ENCODE assay signal across 8 cellular contexts in the genomic region with DNA sequence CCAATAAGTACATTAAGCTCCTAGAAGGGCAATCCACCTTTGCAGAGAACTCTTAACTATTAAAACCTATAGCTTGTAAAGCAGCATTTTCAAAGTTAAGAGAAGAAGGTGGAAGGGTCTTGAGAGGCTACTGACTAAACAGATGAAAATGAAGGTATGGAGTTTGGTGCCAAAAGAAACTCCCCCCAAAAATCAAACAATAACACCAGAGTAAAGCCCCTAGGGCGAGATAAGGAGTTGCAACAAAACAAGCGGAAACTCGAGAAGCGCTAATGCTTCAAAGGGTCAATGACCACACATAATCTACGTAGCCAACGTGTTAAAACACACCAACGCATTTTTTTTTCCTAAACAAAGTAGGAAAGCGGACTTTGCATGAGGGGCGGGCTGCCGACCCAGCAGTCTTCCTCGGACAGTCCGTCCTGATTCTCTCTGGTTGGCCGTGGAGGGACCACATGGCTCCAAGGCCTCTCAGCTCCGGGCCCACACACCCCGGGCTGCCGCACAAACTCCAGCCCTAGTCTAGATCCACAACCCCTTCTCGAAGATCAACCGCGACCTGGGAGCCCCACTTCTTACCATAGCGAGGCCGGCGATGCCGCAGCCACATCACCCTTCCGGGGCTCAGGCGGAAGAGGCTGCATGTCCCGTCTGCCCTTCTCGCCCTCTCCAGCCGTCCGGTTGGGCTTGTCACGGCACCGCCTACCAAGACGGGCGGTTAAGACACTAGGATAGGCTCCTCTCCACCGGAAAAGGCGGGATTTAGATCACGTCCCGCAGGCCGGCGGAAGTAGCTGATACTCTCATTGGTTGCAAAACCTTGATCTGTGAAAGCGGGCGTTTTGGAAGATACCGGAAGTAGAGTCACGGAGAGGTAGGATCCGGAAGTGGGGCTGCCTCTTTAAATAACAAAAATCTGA. TPM values are rescaled to one million over a fixed set of nuclear protein-coding genes. Genes with fewer than 3 reads are reported as not detected.
DNase-seq lines count a peak whose midpoint lies in the region; ATAC-seq, FAIRE-seq and TF ChIP-seq lines count a peak whose summit lies in the region.

A gene with protein sequence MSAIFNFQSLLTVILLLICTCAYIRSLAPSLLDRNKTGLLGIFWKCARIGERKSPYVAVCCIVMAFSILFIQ (minus strand): TSS at position 653 of the 920 bp plus-strand sequence. CDS start 71 bp downstream, at position 582.
A gene (plus strand): TSS at position 806 of the 920 bp plus-strand sequence. CDS start 27,373 bp downstream, outside the sequence.

- peaks cover 60% of the 10 kb centered on the region for H3K79me2 ChIP-seq in OCI-LY1 (ENCODE audit: insufficient read depth, low read length)

- H4K20me1 ChIP-seq in OCI-LY1 (ENCODE audit: insufficient read depth, low read length), result no peaks in the 10 kb centered on the region

- H3K4me3 ChIP-seq in HUES64 (ENCODE audit: low read length), result peak within 1 kb of the TSS; percentile 98
- H3K4me3 ChIP-seq in OCI-LY1 (ENCODE audit: low read depth, low read length, poor library complexity, severe bottlenecking), result peak within 1 kb of the TSS; percentile 80
- H3K4me3 ChIP-seq in mesodermal cell (ENCODE audit: extremely low read depth, insufficient read depth, low read length, poor library complexity, severe bottlenecking), result peak within 1 kb of the TSS; percentile 79

- peaks cover 22% of the 10 kb centered on the region for H3K4me1 ChIP-seq in HUES64 (ENCODE audit: insufficient read depth, low read length)
- H3K4me1 ChIP-seq in OCI-LY1 (ENCODE audit: insufficient read depth, low read length, severe bottlenecking), result peaks cover 26% of the 10 kb centered on the region
- peaks cover 3% of the 10 kb centered on the region for H3K4me1 ChIP-seq in mesodermal cell (ENCODE audit: control insufficient read depth, insufficient read depth, low read length, poor library complexity, severe bottlenecking)

- peak within 1 kb of the TSS; percentile 87 for H3K4me2 ChIP-seq in OCI-LY1 (ENCODE audit: low read length)

- H3K4me3 Mint-ChIP-seq in Calu3 (ENCODE audit: low read depth, unreplicated experiment), result peak within 1 kb of the TSS; percentile 96

- DNase-seq in Calu3, result peak; percentile 96
- DNase-seq in activated CD8-positive, alpha-beta memory T cell treated with anti-CD3 and anti-CD28 coated beads, Interleukin-2, amount 50 U/mL, for 4 hours, result peak; percentile 88
- peak; percentile 83 to 94 for DNase-seq in stimulated activated CD8-positive, alpha-beta memory T cell treated with anti-CD3 and anti-CD28 coated beads, Interleukin-15, amount 100 ng/mL, for 4 hours (ENCODE audit: low read depth in 2 of 2)

- CTCF ChIA-PET in Calu3 (lab: Charles Lee), result interaction anchor here (0.6 to 1.8 kb wide), 7 partner anchors 32 to 713 kb away, joined by 3 to 4 read pairs (median 4); no protein-coding TSS in a partner anchor

- H3K27me3 Mint-ChIP-seq in Calu3 (ENCODE audit: unreplicated experiment), result no peaks in the 10 kb centered on the region

- H3K4me1 Mint-ChIP-seq in Calu3 (ENCODE audit: low read depth, unreplicated experiment), result peaks cover 39% of the 10 kb centered on the region

- WGBS in HUES64, result under 1% methylated on average over 44 of the region's 44 CpGs
- 0 to 1% methylated on average over 24 to 37 of the region's 44 CpGs for WGBS in mesodermal cell (ENCODE audit: insufficient coverage in 2 of 2), 2 experiments

- intact Hi-C loops in Calu3 (cut with micrococcal nuclease; ENCODE audit: unreplicated experiment), result loop anchor here (5.0 to 10.0 kb wide), 6 partner anchors 75 to 485 kb away; a partner anchor contains a TSS

- no peak for TF ChIP-seq CTCF in Calu3 (IDR thresholded peaks at IDR 0.05; ENCODE audit: unreplicated experiment)
- TF ChIP-seq CTCF in OCI-LY1 (IDR thresholded peaks at IDR 0.05; ENCODE audit: low read length), result no peak

- no peak within 1 kb of the TSS for H2AFZ ChIP-seq in OCI-LY1 (ENCODE audit: low read length)

- no peaks in the 10 kb centered on the region for H3K9me2 ChIP-seq in OCI-LY1 (ENCODE audit: low read depth, low read length)

- no peaks in the 10 kb centered on the region for H3K9me3 Mint-ChIP-seq in Calu3 (ENCODE audit: low read depth, unreplicated experiment)

- H3K36me3 Mint-ChIP-seq in Calu3 (ENCODE audit: insufficient read depth, unreplicated experiment), result peaks cover 37% of the 10 kb centered on the region

- H3K9ac ChIP-seq in HUES64 (ENCODE audit: low read depth, low read length) (peak within 1 kb of the TSS; percentile 98), OCI-LY1 (ENCODE audit: low read length) (peak within 1 kb of the TSS; percentile 83)

- H3K36me3 ChIP-seq in HUES64 (ENCODE audit: insufficient read depth, low read length) (0 out of 2 replicates have a peak, but pooled peaks cover 6% of the 10 kb centered on the region), OCI-LY1 (ENCODE audit: insufficient read depth, low read length) (peaks cover 27% of the 10 kb centered on the region), mesodermal cell (ENCODE audit: control insufficient read depth, insufficient read depth, low read length) (peaks cover 25% of the 10 kb centered on the region)

- H3F3A ChIP-seq in OCI-LY1 (ENCODE audit: insufficient read depth, low read length), result no peaks in the 10 kb centered on the region

- peak; percentile 98 for ATAC-seq in GM21447 (IDR thresholded peaks at IDR 0.05; ENCODE audit: unreplicated experiment)

- BruUV-seq in Calu3 (replicated peaks; lab: Mats Ljungman, UMichigan), result TSS peak; percentile 65

- H3K27me3 ChIP-seq in HUES64 (ENCODE audit: insufficient read depth, low read length) (no peaks in the 10 kb centered on the region), OCI-LY1 (ENCODE audit: insufficient read depth, low read length) (no peaks in the 10 kb centered on the region)

- H3K27ac ChIP-seq in HUES64 (ENCODE audit: low read depth, low read length) (peak within 1 kb of the TSS; percentile 89), OCI-LY1 (ENCODE audit: low read depth, low read length, poor library complexity, severe bottlenecking) (peak within 1 kb of the TSS; percentile 81), mesodermal cell (ENCODE audit: low read depth, low read length, severe bottlenecking) (peak within 1 kb of the TSS; percentile 85)

- peak; percentile 99 for FAIRE-seq in endometrium (lab: Jason Lieb, UNC)

- H3K9me3 ChIP-seq in HUES64 (ENCODE audit: insufficient read depth, low read depth, low read length), result no peaks in the 10 kb centered on the region
- no peaks in the 10 kb centered on the region for H3K9me3 ChIP-seq in OCI-LY1 (ENCODE audit: low read length)
- H3K9me3 ChIP-seq in mesodermal cell (ENCODE audit: control insufficient read depth, low read length), result no peaks in the 10 kb centered on the region

- H3K27ac Mint-ChIP-seq in Calu3 (ENCODE audit: unreplicated experiment), result peak within 1 kb of the TSS; percentile 98

RNA-seq across cellular contexts. Expression of the first gene that starts in this region (rescaled TPM):
- 161 and 165 TPM in 2 replicates for total RNA-seq in Calu3 (2022)
- polyA plus RNA-seq in HUES64 (2013, experiment 1 of 2), result 103 TPM
- 99.4 TPM for polyA plus RNA-seq in HUES64 (2013, experiment 2 of 2)
- polyA plus RNA-seq in mesodermal cell (2013, experiment 1 of 2), result 82.2 TPM
- polyA plus RNA-seq in mesodermal cell (2013, experiment 2 of 2), result 98.8 TPM

RNA-seq across cellular contexts. Expression of the second gene that starts in this region (rescaled TPM):
- total RNA-seq in Calu3 (2022), result 25.5 and 34.2 TPM in 2 replicates
- 10.8 TPM for polyA plus RNA-seq in HUES64 (2013, experiment 1 of 2)
- polyA plus RNA-seq in HUES64 (2013, experiment 2 of 2), result 15.5 TPM
- 12.8 TPM for polyA plus RNA-seq in mesodermal cell (2013, experiment 1 of 2)
- polyA plus RNA-seq in mesodermal cell (2013, experiment 2 of 2), result 15.2 TPM

Comparison
In these comparisons a context has a peak if more than half of its experiments do, and no peak if none do; other contexts are left out.
1. Peak in every context shown above with its lines: DNase-seq, ATAC-seq, H3K4me3 ChIP-seq and H3K27ac ChIP-seq.